Comparison of ENCODE assay signal across 8 cellular contexts in the genomic region with DNA sequence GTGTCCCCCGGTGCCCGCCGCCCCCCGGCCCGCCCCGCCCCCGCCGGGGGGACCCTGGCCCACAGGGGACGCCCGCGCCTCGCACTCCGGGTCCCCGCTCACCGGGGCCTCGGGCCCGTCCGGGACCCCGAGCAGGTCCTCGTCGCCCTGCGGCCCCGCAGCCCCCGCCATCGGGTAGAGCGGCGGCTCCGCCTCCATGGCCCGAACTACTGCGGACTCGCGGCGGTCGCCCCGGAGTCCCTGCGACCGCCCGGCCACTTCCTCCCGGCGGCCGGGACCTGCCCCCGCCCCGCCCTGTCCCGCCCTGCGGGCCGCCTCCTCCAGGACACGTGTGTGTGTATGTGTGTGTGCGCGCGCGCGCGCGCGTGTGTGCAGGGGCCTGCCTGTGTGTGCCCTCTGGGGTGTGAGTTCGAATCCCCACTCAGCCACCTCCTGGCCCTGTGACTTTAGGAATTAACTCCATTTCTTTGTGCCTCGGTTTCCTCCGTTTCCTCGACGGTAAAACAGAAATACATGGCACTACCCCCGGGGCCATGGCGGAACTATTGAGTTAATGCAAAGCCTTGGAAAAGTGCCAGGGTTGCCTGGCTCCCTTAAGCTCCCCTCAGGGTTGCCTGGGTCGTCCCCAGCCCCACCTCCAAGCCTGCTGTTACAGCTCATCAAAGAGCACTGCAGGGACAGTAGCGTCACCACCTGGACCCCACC. TPM values are rescaled to one million over a fixed set of nuclear protein-coding genes. Genes with fewer than 3 reads are reported as not detected.
A peak's percentile ranks its signal among the peaks of the same experiment; 100 is the strongest.
DNase-seq lines count a peak whose midpoint lies in the region; ATAC-seq and TF ChIP-seq lines count a peak whose summit lies in the region.

A gene with protein sequence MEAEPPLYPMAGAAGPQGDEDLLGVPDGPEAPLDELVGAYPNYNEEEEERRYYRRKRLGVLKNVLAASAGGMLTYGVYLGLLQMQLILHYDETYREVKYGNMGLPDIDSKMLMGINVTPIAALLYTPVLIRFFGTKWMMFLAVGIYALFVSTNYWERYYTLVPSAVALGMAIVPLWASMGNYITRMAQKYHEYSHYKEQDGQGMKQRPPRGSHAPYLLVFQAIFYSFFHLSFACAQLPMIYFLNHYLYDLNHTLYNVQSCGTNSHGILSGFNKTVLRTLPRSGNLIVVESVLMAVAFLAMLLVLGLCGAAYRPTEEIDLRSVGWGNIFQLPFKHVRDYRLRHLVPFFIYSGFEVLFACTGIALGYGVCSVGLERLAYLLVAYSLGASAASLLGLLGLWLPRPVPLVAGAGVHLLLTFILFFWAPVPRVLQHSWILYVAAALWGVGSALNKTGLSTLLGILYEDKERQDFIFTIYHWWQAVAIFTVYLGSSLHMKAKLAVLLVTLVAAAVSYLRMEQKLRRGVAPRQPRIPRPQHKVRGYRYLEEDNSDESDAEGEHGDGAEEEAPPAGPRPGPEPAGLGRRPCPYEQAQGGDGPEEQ (minus strand): TSS at position 252 of the 705 bp plus-strand sequence. CDS start 54 bp downstream, at position 198.

- no peaks in the 10 kb centered on the region for H3K79me2 ChIP-seq in SU-DHL-6 (ENCODE audit: insufficient read depth, low read length)

- H3K4me2 ChIP-seq in SU-DHL-6 (ENCODE audit: low read depth, low read length, poor library complexity, severe bottlenecking), result peak within 1 kb of the TSS; percentile 68

- H3K4me3 ChIP-seq in SU-DHL-6 (ENCODE audit: insufficient read depth, low read length, poor library complexity, severe bottlenecking) (peak within 1 kb of the TSS; percentile 67), heart right ventricle (peak within 1 kb of the TSS; percentile 56 to 82 (median 72)), psoas muscle (peak within 1 kb of the TSS; percentile 68), uterus (peak within 1 kb of the TSS; percentile 27 to 54)

- peak within 1 kb of the TSS; percentile 65 for H3K9ac ChIP-seq in SU-DHL-6 (ENCODE audit: low read length)

- peak within 1 kb of the TSS; percentile 91 to 98 (median 95) for H3K27ac Mint-ChIP-seq in IgD-negative memory B cell
- H3K27ac Mint-ChIP-seq in activated naive CD8-positive, alpha-beta T cell treated with anti-CD3 and anti-CD28 coated beads for 36 hours, result peak within 1 kb of the TSS; percentile 60

- peak within 1 kb of the TSS; percentile 95 to 98 (median 96) for H3K4me3 Mint-ChIP-seq in IgD-negative memory B cell
- peak within 1 kb of the TSS; percentile 78 for H3K4me3 Mint-ChIP-seq in activated naive CD8-positive, alpha-beta T cell treated with anti-CD3 and anti-CD28 coated beads for 36 hours

- H3K27me3 ChIP-seq in SU-DHL-6 (ENCODE audit: low read length) (no peaks in the 10 kb centered on the region), heart right ventricle (no peaks in the 10 kb centered on the region), psoas muscle (ENCODE audit: insufficient read depth in 3 of 3, low read length in 2 of 3) (peaks cover 0 to 5% (median 4%) of the 10 kb centered on the region in 3 donors), uterus (no peaks in the 10 kb centered on the region)

- H4K20me1 ChIP-seq in SU-DHL-6 (ENCODE audit: low read depth, low read length), result no peaks in the 10 kb centered on the region

- 5% methylated on average over 51 to 64 of the region's 64 CpGs for WGBS in heart right ventricle, 2 donors
- WGBS in psoas muscle, 3 donors, result 3 to 5% (median 4%) methylated on average over 30 to 64 of the region's 64 CpGs

- intact Hi-C loops in heart right ventricle (cut with DNase I) (loop anchor here in 3 of 10 donors (5.0 to 10.0 kb wide), 2 partner anchors 33 to 201 kb away; a partner anchor contains a TSS), psoas muscle (cut with DNase I) (no loop called here), uterus (cut with DNase I; ENCODE audit: low total_unique reads) (no loop called here)

- H3K36me3 Mint-ChIP-seq in IgD-negative memory B cell, result no peaks in the 10 kb centered on the region
- H3K36me3 Mint-ChIP-seq in activated naive CD8-positive, alpha-beta T cell treated with anti-CD3 and anti-CD28 coated beads for 36 hours, result no peaks in the 10 kb centered on the region

- peaks cover 20 to 34% (median 23%) of the 10 kb centered on the region in 3 donors for H3K4me1 Mint-ChIP-seq in IgD-negative memory B cell
- peaks cover 11% of the 10 kb centered on the region for H3K4me1 Mint-ChIP-seq in activated naive CD8-positive, alpha-beta T cell treated with anti-CD3 and anti-CD28 coated beads for 36 hours

- H3K9me3 Mint-ChIP-seq in IgD-negative memory B cell, result no peaks in the 10 kb centered on the region
- H3K9me3 Mint-ChIP-seq in activated naive CD8-positive, alpha-beta T cell treated with anti-CD3 and anti-CD28 coated beads for 36 hours, result no peaks in the 10 kb centered on the region

- peaks cover 0 to 29% (median 14%) of the 10 kb centered on the region in 9 donors for H3K4me1 ChIP-seq in heart right ventricle
- no peaks in the 10 kb centered on the region for H3K4me1 ChIP-seq in psoas muscle
- no peaks in the 10 kb centered on the region for H3K4me1 ChIP-seq in uterus

- no peak for TF ChIP-seq CTCF in SU-DHL-6 (IDR thresholded peaks at IDR 0.05; ENCODE audit: insufficient read depth, low read length, poor library complexity, severe bottlenecking)
- TF ChIP-seq CTCF in heart right ventricle (IDR thresholded peaks at IDR 0.05), result no peak
- TF ChIP-seq CTCF in psoas muscle (IDR thresholded peaks at IDR 0.05), result no peak
- no peak for TF ChIP-seq CTCF in uterus (IDR thresholded peaks at IDR 0.05)

- peaks cover 1% of the 10 kb centered on the region for H3K27me3 Mint-ChIP-seq in IgD-negative memory B cell
- no peaks in the 10 kb centered on the region for H3K27me3 Mint-ChIP-seq in activated naive CD8-positive, alpha-beta T cell treated with anti-CD3 and anti-CD28 coated beads for 36 hours

- DNase-seq in CD1c-positive myeloid dendritic cell (ENCODE audit: extremely low spot score) (peak; percentile 92), heart right ventricle (peak; percentile 90 to 93), psoas muscle (peak; percentile 91 to 95), uterus (peak; percentile 80 to 83)
- peak; percentile 87 for DNase-seq in activated naive CD8-positive, alpha-beta T cell treated with anti-CD3 and anti-CD28 coated beads for 36 hours

- no peaks in the 10 kb centered on the region for H3K9me2 ChIP-seq in SU-DHL-6 (replicated peaks; ENCODE audit: insufficient read depth, low read length)

- peak in 1 of 2 donors; percentile 46 for TF ChIP-seq POLR2A in uterus (IDR thresholded peaks at IDR 0.05)

- H3K27ac ChIP-seq in SU-DHL-6 (ENCODE audit: low read depth, low read length) (peak within 1 kb of the TSS; percentile 80), heart right ventricle (peak within 1 kb of the TSS in 9 of 10 donors; percentile 51 to 91 (median 79)), psoas muscle (peak within 1 kb of the TSS; percentile 10), uterus (peak within 1 kb of the TSS; percentile 43 to 55)

- H3K36me3 ChIP-seq in SU-DHL-6 (ENCODE audit: low read length), result no peaks in the 10 kb centered on the region
- peaks cover 0 to 2% (median 0%) of the 10 kb centered on the region in 9 donors for H3K36me3 ChIP-seq in heart right ventricle
- H3K36me3 ChIP-seq in psoas muscle (ENCODE audit: insufficient read depth in 1 of 2, low read depth in 1 of 2), result no peaks in the 10 kb centered on the region
- H3K36me3 ChIP-seq in uterus, result no peaks in the 10 kb centered on the region

- ATAC-seq in GM19397 (IDR thresholded peaks at IDR 0.05; ENCODE audit: unreplicated experiment), result peak; percentile 65
- ATAC-seq in heart right ventricle, result peak; percentile 86 to 95 (median 92)
- ATAC-seq in psoas muscle, result peak; percentile 82 to 92 (median 88)

- H3K9me3 ChIP-seq in SU-DHL-6 (ENCODE audit: insufficient read depth, low read length) (no peaks in the 10 kb centered on the region), heart right ventricle (no peaks in the 10 kb centered on the region), psoas muscle (no peaks in the 10 kb centered on the region), uterus (no peaks in the 10 kb centered on the region)

- peak within 1 kb of the TSS; percentile 10 for H2AFZ ChIP-seq in SU-DHL-6 (ENCODE audit: low read depth, low read length, severe bottlenecking)

- H3F3A ChIP-seq in SU-DHL-6 (ENCODE audit: insufficient read depth), result peaks cover 15% of the 10 kb centered on the region

RNA-seq across cellular contexts. Expression of the gene that starts here (rescaled TPM):
- polyA plus RNA-seq in IgD-negative memory B cell (140 TPM), heart right ventricle (1 to 10 TPM; 8.8 to 9.1 TPM), psoas muscle (1 to 10 TPM; 1.9 to 5.9 (median 4.0) TPM)
- 10 to 100 TPM; 11.6 to 13.1 TPM for total RNA-seq in activated naive CD8-positive, alpha-beta T cell treated with anti-CD3 and anti-CD28 coated beads for 36 hours
- total RNA-seq in heart right ventricle (10 to 100 TPM in 2 of 10 donors, 1 to 10 TPM in 8; 3.2 to 18.2 (median 6.2) TPM), psoas muscle (1 to 10 TPM; 3.8 to 5.2 (median 4.8) TPM), uterus (10 to 100 TPM in 3 of 4 donors, 1 to 10 TPM in 1; 4.1 to 24.3 (median 13.2) TPM)

Comparison
In these comparisons a context has a peak if more than half of its experiments do, and no peak if none do; other contexts are left out.
1. Peak in every context shown above with its lines: DNase-seq, ATAC-seq, H3K4me3 ChIP-seq and H3K27ac ChIP-seq.
2. RNA of the gene that starts here (polyA plus RNA-seq): 140 TPM in IgD-negative memory B cell (single experiment); 8.8 to 9.1 TPM in heart right ventricle and 1.9 to 5.9 TPM in psoas muscle; every median in the first group is over 10 times any median in the second.
3. H3K27ac ChIP-seq: peak in every context shown above with its lines; median percentile 80 in SU-DHL-6; 79 in heart right ventricle; 49 in uterus; 10 in psoas muscle.